In the genomic region with DNA sequence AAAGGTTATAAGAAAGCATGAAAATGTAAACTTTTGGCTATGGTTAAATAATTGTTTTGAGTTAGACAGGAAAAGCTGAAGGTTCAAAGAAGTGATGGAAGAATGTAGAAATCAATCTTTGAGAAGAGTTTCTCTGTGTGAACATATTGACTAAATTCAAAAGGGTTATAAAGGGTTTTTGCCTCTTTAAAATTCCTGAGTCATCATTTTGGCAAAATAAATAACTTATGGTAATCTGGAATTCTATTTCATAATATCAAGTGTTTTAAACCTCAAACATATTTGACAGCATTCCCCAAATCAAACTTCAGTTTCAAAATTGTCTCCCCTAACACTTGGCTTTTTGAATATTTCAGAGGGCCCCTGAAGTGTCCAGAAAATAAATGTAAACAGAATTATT, we compare ENCODE assay signal across 33 cellular contexts.
"Had no signal": no experiment of that assay in that cellular context is flagged by ENCODE, and none has a peak within 500 bp of the region (broad histone marks: within the 10 kb centered on the region; RNA-seq: fewer than 3 reads in every experiment).

No MANE protein-coding gene starts in this region.

- H3K9me3 ChIP-seq: colonic mucosa, gastrocnemius medialis had no signal

- H3K4me3 ChIP-seq: adrenal gland, breast epithelium, cardiac muscle cell, colonic mucosa, gastrocnemius medialis, heart left ventricle had no signal

- DNase-seq: activated CD4-positive, alpha-beta T cell treated with anti-CD3 and anti-CD28 coated beads for 1 hour; activated CD4-positive, alpha-beta T cell treated with anti-CD3 and anti-CD28 coated beads for 4 hours; activated CD4-positive, alpha-beta T cell treated with anti-CD3 and anti-CD28 coated beads, Interleukin-2, amount 10 ng/mL, durations not matched to agents 7 days and 5 days; activated CD4-positive, alpha-beta T cell treated with anti-CD3 and anti-CD28 coated beads, Interleukin-2, amount 50 U/mL, for 48 hours; activated CD8-positive, alpha-beta memory T cell treated with anti-CD3 and anti-CD28 coated beads for 24 hours; activated CD8-positive, alpha-beta T cell treated with anti-CD3 and anti-CD28 coated beads for 36 hours; activated effector memory CD4-positive, alpha-beta T cell treated with anti-CD3 and anti-CD28 coated beads, Interleukin-2, amount 50 U/mL, for 16 hours; activated naive CD4-positive, alpha-beta T cell treated with anti-CD3 and anti-CD28 coated beads for 36 hours; activated naive CD8-positive, alpha-beta T cell treated with anti-CD3 and anti-CD28 coated beads for 36 hours; activated naive CD8-positive, alpha-beta T cell treated with anti-CD3 and anti-CD28 coated beads, Interleukin-2, amount 50 U/mL, for 24 hours; activated T-cell treated with anti-CD3 and anti-CD28 coated beads, Interleukin-2, amount 50 U/mL, for 4 hours; adrenal gland; amygdala; aorta; central memory CD4-positive, alpha-beta T cell; cerebellar nuclear complex; colonic mucosa; effector CD8-positive, alpha-beta T cell; gastrocnemius medialis; glutamatergic neuron; heart left ventricle; T-helper 2 cell had no signal

- H3K27ac ChIP-seq: adrenal gland, breast epithelium, cardiac muscle cell, colonic mucosa, foreskin keratinocyte, gastrocnemius medialis, heart left ventricle, VCaP had no signal

- FAIRE-seq: endometrium, TTC549 had no signal

- H3K27me3 Mint-ChIP-seq: activated CD4-positive, alpha-beta T cell treated with anti-CD3 and anti-CD28 coated beads, Interleukin-2, amount 10 ng/mL, durations not matched to agents 7 days and 5 days; activated CD8-positive, alpha-beta T cell treated with anti-CD3 and anti-CD28 coated beads for 36 hours; activated naive CD4-positive, alpha-beta T cell treated with anti-CD3 and anti-CD28 coated beads, Interleukin-2, amount 50 U/mL, for 24 hours; activated naive CD8-positive, alpha-beta T cell treated with anti-CD3 and anti-CD28 coated beads for 36 hours; activated naive CD8-positive, alpha-beta T cell treated with anti-CD3 and anti-CD28 coated beads, Interleukin-2, amount 50 U/mL, for 24 hours had no signal

- H3K27ac Mint-ChIP-seq: activated CD4-positive, alpha-beta T cell treated with anti-CD3 and anti-CD28 coated beads, Interleukin-2, amount 10 ng/mL, durations not matched to agents 7 days and 5 days; activated CD8-positive, alpha-beta T cell treated with anti-CD3 and anti-CD28 coated beads for 36 hours; activated naive CD4-positive, alpha-beta T cell treated with anti-CD3 and anti-CD28 coated beads for 36 hours; activated naive CD4-positive, alpha-beta T cell treated with anti-CD3 and anti-CD28 coated beads, Interleukin-2, amount 50 U/mL, for 24 hours; activated naive CD8-positive, alpha-beta T cell treated with anti-CD3 and anti-CD28 coated beads for 36 hours; activated naive CD8-positive, alpha-beta T cell treated with anti-CD3 and anti-CD28 coated beads, Interleukin-2, amount 50 U/mL, for 24 hours; activated T-helper 1 cell treated with anti-CD3 and anti-CD28 coated beads, Interleukin-12 subunit alpha, Interleukin-12 subunit beta, Interleukin-2, Interleukin-4 antibody, amounts not matched to agents 30 ng/mL and 10 ng/mL and 1 ng/mL, durations not matched to agents 14 hours and 24 hours and 36 hours; activated T-helper 2 cell treated with anti-CD3 and anti-CD28 coated beads, Interferon-gamma antibody, Interleukin-2, Interleukin-4, amounts not matched to agents 10 μg/mL and 5 μg/mL and 100 μg/mL, durations not matched to agents 14 hours and 24 hours and 36 hours; brain; WTC11 had no signal

- H3K4me3 Mint-ChIP-seq: activated CD4-positive, alpha-beta T cell treated with anti-CD3 and anti-CD28 coated beads, Interleukin-2, amount 10 ng/mL, durations not matched to agents 7 days and 5 days; activated CD8-positive, alpha-beta T cell treated with anti-CD3 and anti-CD28 coated beads for 36 hours; activated naive CD4-positive, alpha-beta T cell treated with anti-CD3 and anti-CD28 coated beads for 36 hours; activated naive CD4-positive, alpha-beta T cell treated with anti-CD3 and anti-CD28 coated beads, Interleukin-2, amount 50 U/mL, for 24 hours; activated naive CD8-positive, alpha-beta T cell treated with anti-CD3 and anti-CD28 coated beads, Interleukin-2, amount 50 U/mL, for 24 hours; activated T-cell treated with anti-CD3 and anti-CD28 coated beads, Interleukin-2, amount 50 U/mL, for 4 hours; activated T-helper 1 cell treated with anti-CD3 and anti-CD28 coated beads, Interleukin-12 subunit alpha, Interleukin-12 subunit beta, Interleukin-2, Interleukin-4 antibody, amounts not matched to agents 30 ng/mL and 10 ng/mL and 1 ng/mL, durations not matched to agents 14 hours and 24 hours and 36 hours; brain; WTC11 had no signal

- H3K36me3 ChIP-seq: adrenal gland, breast epithelium, cardiac muscle cell, colonic mucosa, gastrocnemius medialis, heart left ventricle had no signal

- H3K4me1 Mint-ChIP-seq: activated CD4-positive, alpha-beta T cell treated with anti-CD3 and anti-CD28 coated beads, Interleukin-2, amount 10 ng/mL, durations not matched to agents 7 days and 5 days; activated naive CD4-positive, alpha-beta T cell treated with anti-CD3 and anti-CD28 coated beads, Interleukin-2, amount 50 U/mL, for 24 hours; activated naive CD8-positive, alpha-beta T cell treated with anti-CD3 and anti-CD28 coated beads for 36 hours; activated naive CD8-positive, alpha-beta T cell treated with anti-CD3 and anti-CD28 coated beads, Interleukin-2, amount 50 U/mL, for 24 hours; brain had no signal

- H3K4me1 ChIP-seq: adrenal gland, breast epithelium, colonic mucosa, foreskin keratinocyte, gastrocnemius medialis, heart left ventricle had no signal

- ATAC-seq: activated CD8-positive, alpha-beta T cell treated with anti-CD3 and anti-CD28 coated beads for 36 hours; activated naive CD8-positive, alpha-beta T cell treated with anti-CD3 and anti-CD28 coated beads, Interleukin-2, amount 50 U/mL, for 24 hours; activated T-cell treated with anti-CD3 and anti-CD28 coated beads, Interleukin-2, amount 50 U/mL, for 4 hours; foreskin keratinocyte; gastrocnemius medialis; heart left ventricle; WTC11 had no signal

- H3K36me3 Mint-ChIP-seq: activated naive CD8-positive, alpha-beta T cell treated with anti-CD3 and anti-CD28 coated beads for 36 hours had no signal

- H3K27me3 ChIP-seq: adrenal gland, breast epithelium, cardiac muscle cell, colonic mucosa, foreskin keratinocyte, gastrocnemius medialis, heart left ventricle had no signal
